18 cellular contexts compared by ENCODE assay signal in genomic region chr6:161111256-161111655, GRCh38.
DNase-seq lines count a peak whose midpoint lies in the region; ATAC-seq lines count a peak whose summit lies in the region.
"Had no signal": no experiment of that assay in that cellular context is flagged by ENCODE, and none has a peak within 500 bp of the region (broad histone marks: within the 10 kb centered on the region; RNA-seq: fewer than 3 reads in every experiment).

No MANE protein-coding gene starts in this region.

- ATAC-seq in activated CD8-positive, alpha-beta memory T cell treated with anti-CD3 and anti-CD28 coated beads, Interleukin-2, amount 10 ng/mL, durations not matched to agents 7 days and 5 days, result peak; percentile 92
- ATAC-seq in GM19351 (IDR thresholded peaks at IDR 0.05; ENCODE audit: unreplicated experiment), result peak; percentile 66
- ATAC-seq in memory B cell (ENCODE audit: low read depth), result no peak
- no peak for ATAC-seq in HG03108 (IDR thresholded peaks at IDR 0.05; ENCODE audit: unreplicated experiment)
- ATAC-seq in HG03159 (IDR thresholded peaks at IDR 0.05; ENCODE audit: unreplicated experiment), result no peak
- ATAC-seq: Right ventricle myocardium inferior had no signal

- POLR2A ChIA-PET in activated CD4-positive, alpha-beta memory T cell treated with anti-CD3 and anti-CD28 coated beads for 36 hours (lab: Charles Lee), result no interaction called here

- peaks cover 62% of the 10 kb centered on the region for H3K36me3 Mint-ChIP-seq in activated CD8-positive, alpha-beta memory T cell treated with anti-CD3 and anti-CD28 coated beads, Interleukin-2, amount 10 ng/mL, durations not matched to agents 7 days and 5 days
- peaks cover 73% of the 10 kb centered on the region for H3K36me3 Mint-ChIP-seq in activated CD4-positive, alpha-beta memory T cell treated with anti-CD3 and anti-CD28 coated beads for 36 hours
- peaks cover 65% of the 10 kb centered on the region for H3K36me3 Mint-ChIP-seq in memory B cell

- H3K27ac Mint-ChIP-seq in activated CD8-positive, alpha-beta memory T cell treated with anti-CD3 and anti-CD28 coated beads, Interleukin-2, amount 10 ng/mL, durations not matched to agents 7 days and 5 days, result peak overlapping the region; percentile 67
- H3K27ac Mint-ChIP-seq in activated CD4-positive, alpha-beta memory T cell treated with anti-CD3 and anti-CD28 coated beads for 36 hours, result peak overlapping the region; percentile 83
- H3K27ac Mint-ChIP-seq in memory B cell, result peak overlapping the region; percentile 11
- H3K27ac Mint-ChIP-seq: activated B cell treated with CpG ODN at 0.5 μM for 24 hours; neural progenitor cell; stimulated activated naive B cell treated with anti-CD40 and anti-IgM and Interleukin-4, amounts not matched to agents 10 μg/mL and 1 μg/mL and 100 μg/mL, for 72 hours had no signal

- no peaks in the 10 kb centered on the region for H3K9me3 Mint-ChIP-seq in activated CD8-positive, alpha-beta memory T cell treated with anti-CD3 and anti-CD28 coated beads, Interleukin-2, amount 10 ng/mL, durations not matched to agents 7 days and 5 days (ENCODE audit: low read depth)
- H3K9me3 Mint-ChIP-seq in activated CD4-positive, alpha-beta memory T cell treated with anti-CD3 and anti-CD28 coated beads for 36 hours, result no peaks in the 10 kb centered on the region
- H3K9me3 Mint-ChIP-seq in memory B cell, result no peaks in the 10 kb centered on the region
- H3K9me3 Mint-ChIP-seq: activated B cell treated with CpG ODN at 0.5 μM for 24 hours; neural progenitor cell; stimulated activated naive B cell treated with anti-CD40 and anti-IgM and Interleukin-4, amounts not matched to agents 10 μg/mL and 1 μg/mL and 100 μg/mL, for 72 hours had no signal

- H3K4me1 Mint-ChIP-seq in activated CD8-positive, alpha-beta memory T cell treated with anti-CD3 and anti-CD28 coated beads, Interleukin-2, amount 10 ng/mL, durations not matched to agents 7 days and 5 days, result peaks cover 32% of the 10 kb centered on the region
- H3K4me1 Mint-ChIP-seq in activated CD4-positive, alpha-beta memory T cell treated with anti-CD3 and anti-CD28 coated beads for 36 hours (ENCODE audit: low read depth), result peaks cover 38% of the 10 kb centered on the region
- no peaks in the 10 kb centered on the region for H3K4me1 Mint-ChIP-seq in memory B cell
- H3K4me1 Mint-ChIP-seq: activated B cell treated with CpG ODN at 0.5 μM for 24 hours had no signal

- CTCF ChIA-PET in activated CD8-positive, alpha-beta memory T cell treated with anti-CD3 and anti-CD28 coated beads, Interleukin-2, amount 10 ng/mL, durations not matched to agents 7 days and 5 days (lab: Charles Lee), result interaction anchor here (0.7 to 1.4 kb wide), 3 partner anchors 10 to 263 kb away, joined by 3 to 5 read pairs (median 3); no protein-coding TSS in a partner anchor
- CTCF ChIA-PET in activated CD4-positive, alpha-beta memory T cell treated with anti-CD3 and anti-CD28 coated beads for 36 hours (lab: Charles Lee), result interaction anchor here (1.4 kb wide), 1 partner anchor 262 kb away, joined by 6 read pairs; no protein-coding TSS in a partner anchor

- intact Hi-C loops in activated CD4-positive, alpha-beta memory T cell treated with anti-CD3 and anti-CD28 coated beads for 36 hours (cut with micrococcal nuclease), result loop anchor here (1.0 to 10.0 kb wide), 3 partner anchors 125 to 261 kb away; partner anchors contain the start of gene AGPAT4

- no peak overlapping the region for H3K4me3 Mint-ChIP-seq in activated CD8-positive, alpha-beta memory T cell treated with anti-CD3 and anti-CD28 coated beads, Interleukin-2, amount 10 ng/mL, durations not matched to agents 7 days and 5 days
- H3K4me3 Mint-ChIP-seq in activated CD4-positive, alpha-beta memory T cell treated with anti-CD3 and anti-CD28 coated beads for 36 hours, result no peak overlapping the region
- H3K4me3 Mint-ChIP-seq in memory B cell, result no peak overlapping the region
- H3K4me3 Mint-ChIP-seq: activated B cell treated with CpG ODN at 0.5 μM for 24 hours; neural progenitor cell; stimulated activated naive B cell treated with anti-CD40 and anti-IgM and Interleukin-4, amounts not matched to agents 10 μg/mL and 1 μg/mL and 100 μg/mL, for 72 hours had no signal

- H3K27me3 Mint-ChIP-seq in activated CD8-positive, alpha-beta memory T cell treated with anti-CD3 and anti-CD28 coated beads, Interleukin-2, amount 10 ng/mL, durations not matched to agents 7 days and 5 days, result no peaks in the 10 kb centered on the region
- H3K27me3 Mint-ChIP-seq in activated CD4-positive, alpha-beta memory T cell treated with anti-CD3 and anti-CD28 coated beads for 36 hours, result no peaks in the 10 kb centered on the region
- no peaks in the 10 kb centered on the region for H3K27me3 Mint-ChIP-seq in memory B cell
- H3K27me3 Mint-ChIP-seq: activated B cell treated with CpG ODN at 0.5 μM for 24 hours; stimulated activated naive B cell treated with anti-CD40 and anti-IgM and Interleukin-4, amounts not matched to agents 10 μg/mL and 1 μg/mL and 100 μg/mL, for 72 hours had no signal

- DNase-seq in activated CD8-positive, alpha-beta memory T cell treated with anti-CD3 and anti-CD28 coated beads, Interleukin-2, amount 10 ng/mL, durations not matched to agents 7 days and 5 days, result no peak
- DNase-seq in activated CD8-positive, alpha-beta memory T cell treated with anti-CD3 and anti-CD28 coated beads, Interleukin-2, amount 50 U/mL, for 48 hours, result no peak
- peak; percentile 36 for DNase-seq in activated CD4-positive, alpha-beta memory T cell treated with anti-CD3 and anti-CD28 coated beads for 36 hours
- DNase-seq in memory B cell (ENCODE audit: low spot score in 2 of 2) (no peak), NCI-H1694 treated with DMSO at 0.1 percent for 48 hours (lab: John Stamatoyannopoulos, UW) (no peak)
- DNase-seq: ACHN; activated B cell treated with CpG ODN at 0.5 μM for 24 hours; foreskin fibroblast; NCI-H1436 treated with DMSO at 0.1 percent for 48 hours; NCI-H226; stimulated activated CD4-positive, alpha-beta T cell treated with anti-CD3 and anti-CD28 coated beads, Interleukin-12 subunit alpha, Interleukin-12 subunit beta, amount 100 ng/mL, for 4 hours; stimulated activated naive B cell treated with anti-CD40 and anti-IgM and Interleukin-4, amounts not matched to agents 10 μg/mL and 1 μg/mL and 100 μg/mL, for 72 hours; upper lobe of left lung had no signal

Comparison
In these comparisons a context has a peak if more than half of its experiments do, and no peak if none do; other contexts are left out.
1. ATAC-seq: peak in activated CD8-positive, alpha-beta memory T cell treated with anti-CD3 and anti-CD28 coated beads, Interleukin-2, amount 10 ng/mL, durations not matched to agents 7 days and 5 days (single experiment) and GM19351 (single experiment); none in memory B cell (single experiment), HG03108 (single experiment) and HG03159 (single experiment).
2. H3K27ac Mint-ChIP-seq: peak in every context shown above with its lines; median percentile 83 in activated CD4-positive, alpha-beta memory T cell treated with anti-CD3 and anti-CD28 coated beads for 36 hours; 67 in activated CD8-positive, alpha-beta memory T cell treated with anti-CD3 and anti-CD28 coated beads, Interleukin-2, amount 10 ng/mL, durations not matched to agents 7 days and 5 days; 11 in memory B cell.